In the genomic region with DNA sequence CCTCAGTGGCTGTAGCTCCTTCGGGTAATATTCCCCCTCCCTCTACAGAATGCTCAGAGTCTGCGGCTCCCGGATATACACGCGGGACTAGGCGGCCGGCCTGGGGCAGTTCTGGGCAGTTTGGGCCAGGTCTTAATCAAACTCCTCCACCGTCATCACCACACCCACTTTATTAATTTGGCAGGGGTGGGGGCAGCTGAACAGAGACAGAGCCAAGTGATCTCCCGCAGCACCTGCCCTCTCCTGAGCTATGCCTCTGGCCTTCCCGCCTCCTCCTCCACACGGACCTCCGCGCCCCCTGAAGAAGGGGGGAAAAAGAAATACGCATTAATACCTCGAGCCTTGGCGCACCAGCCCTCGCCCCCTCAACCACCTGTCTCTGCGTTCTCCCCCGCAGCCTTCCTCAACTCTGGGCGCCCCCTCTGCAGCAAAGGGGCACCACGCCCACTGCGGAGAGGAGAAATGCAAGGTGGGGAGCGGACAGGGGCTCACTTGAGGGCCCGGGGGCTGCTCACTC, we compare ENCODE assay signal across 8 cellular contexts. TPM values are rescaled to one million over a fixed set of nuclear protein-coding genes. Genes with fewer than 3 reads are reported as not detected.
DNase-seq lines count a peak whose midpoint lies in the region; ATAC-seq, FAIRE-seq and TF ChIP-seq lines count a peak whose summit lies in the region.

No MANE protein-coding gene starts in this region.

- peaks cover 18 to 26% of the 10 kb centered on the region in 2 donors for H3K36me3 Mint-ChIP-seq in stimulated activated naive B cell treated with anti-CD40 and anti-IgM and Interleukin-4, amounts not matched to agents 10 μg/mL and 1 μg/mL and 100 μg/mL, for 72 hours

- ATAC-seq in GM21423 (IDR thresholded peaks at IDR 0.05; ENCODE audit: unreplicated experiment), result peak; percentile 9
- peak; percentile 7 to 10 for ATAC-seq in stimulated activated naive B cell treated with anti-CD40 and anti-IgM and Interleukin-4, amounts not matched to agents 10 μg/mL and 1 μg/mL and 100 μg/mL, for 72 hours (replicated peaks)

- H3K9ac ChIP-seq in BLaER1 (peak overlapping the region; percentile 87), OCI-LY1 (ENCODE audit: low read length) (peak overlapping the region; percentile 92)

- TF ChIP-seq CTCF in OCI-LY1 (IDR thresholded peaks at IDR 0.05; ENCODE audit: low read length) (no peak), bronchial epithelial cell (IDR thresholded peaks at IDR 0.05; ENCODE audit: insufficient read depth, low read length, severe bottlenecking) (no peak)

- H3K4me3 Mint-ChIP-seq in stimulated activated naive B cell treated with anti-CD40 and anti-IgM and Interleukin-4, amounts not matched to agents 10 μg/mL and 1 μg/mL and 100 μg/mL, for 72 hours, result peak overlapping the region; percentile 93 to 94

- H4K20me1 ChIP-seq in BLaER1 (peaks cover 8% of the 10 kb centered on the region; the same call in 1 of the 2 replicates), OCI-LY1 (ENCODE audit: insufficient read depth, low read length) (no peaks in the 10 kb centered on the region)

- no peaks in the 10 kb centered on the region for H3K9me3 ChIP-seq in BLaER1
- no peaks in the 10 kb centered on the region for H3K9me3 ChIP-seq in OCI-LY1 (ENCODE audit: low read length)

- no peak overlapping the region for H2AFZ ChIP-seq in OCI-LY1 (ENCODE audit: low read length)

- 0 out of 2 replicates have a peak, but pooled peaks cover 3% of the 10 kb centered on the region for H3F3A ChIP-seq in OCI-LY1 (ENCODE audit: insufficient read depth, low read length)

- no peak for DNase-seq in bronchial epithelial cell (ENCODE audit: low read depth)
- DNase-seq in stimulated activated naive B cell treated with anti-CD40 and anti-IgM and Interleukin-4, amounts not matched to agents 10 μg/mL and 1 μg/mL and 100 μg/mL, for 72 hours, result no peak
- no peak for DNase-seq in HuH-7 (ENCODE audit: low spot score)
- no peak for DNase-seq in midbrain (lab: John Stamatoyannopoulos, UW)

- H3K9me2 ChIP-seq in OCI-LY1 (ENCODE audit: low read depth, low read length), result no peaks in the 10 kb centered on the region

- H3K9me3 Mint-ChIP-seq in stimulated activated naive B cell treated with anti-CD40 and anti-IgM and Interleukin-4, amounts not matched to agents 10 μg/mL and 1 μg/mL and 100 μg/mL, for 72 hours, result no peaks in the 10 kb centered on the region

- peaks cover 71% of the 10 kb centered on the region for H3K4me1 ChIP-seq in BLaER1
- peaks cover 92% of the 10 kb centered on the region for H3K4me1 ChIP-seq in OCI-LY1 (ENCODE audit: insufficient read depth, low read length, severe bottlenecking)

- H3K4me1 Mint-ChIP-seq in stimulated activated naive B cell treated with anti-CD40 and anti-IgM and Interleukin-4, amounts not matched to agents 10 μg/mL and 1 μg/mL and 100 μg/mL, for 72 hours, result peaks cover 62 to 82% of the 10 kb centered on the region in 2 donors

- no peak for FAIRE-seq in bronchial epithelial cell (lab: Jason Lieb, UNC)

- H3K27ac Mint-ChIP-seq in stimulated activated naive B cell treated with anti-CD40 and anti-IgM and Interleukin-4, amounts not matched to agents 10 μg/mL and 1 μg/mL and 100 μg/mL, for 72 hours, result peak overlapping the region; percentile 93

- H3K4me2 ChIP-seq in BLaER1 (peak overlapping the region; percentile 97), OCI-LY1 (ENCODE audit: low read length) (peak overlapping the region; percentile 94)

- no peaks in the 10 kb centered on the region for H3K27me3 Mint-ChIP-seq in stimulated activated naive B cell treated with anti-CD40 and anti-IgM and Interleukin-4, amounts not matched to agents 10 μg/mL and 1 μg/mL and 100 μg/mL, for 72 hours

- no peaks in the 10 kb centered on the region for H3K36me3 ChIP-seq in BLaER1
- H3K36me3 ChIP-seq in OCI-LY1 (ENCODE audit: insufficient read depth, low read length), result peaks cover 17% of the 10 kb centered on the region; the same call in 1 of the 2 replicates
- H3K36me3 ChIP-seq in bronchial epithelial cell (ENCODE audit: control insufficient read depth, insufficient read depth, low read length), result peaks cover 5% of the 10 kb centered on the region

- peak overlapping the region; percentile 80 for H3K27ac ChIP-seq in BLaER1
- H3K27ac ChIP-seq in OCI-LY1 (ENCODE audit: low read depth, low read length, poor library complexity, severe bottlenecking), result peak overlapping the region; percentile 72
- peak overlapping the region; percentile 91 for H3K27ac ChIP-seq in layer of hippocampus (ENCODE audit: low read depth, low read length)

- H3K79me2 ChIP-seq in OCI-LY1 (ENCODE audit: insufficient read depth, low read length), result no peaks in the 10 kb centered on the region

- H3K27me3 ChIP-seq in BLaER1 (no peaks in the 10 kb centered on the region), OCI-LY1 (ENCODE audit: insufficient read depth, low read length) (no peaks in the 10 kb centered on the region), bronchial epithelial cell (ENCODE audit: control insufficient read depth, insufficient read depth, low read length) (no peaks in the 10 kb centered on the region), layer of hippocampus (ENCODE audit: control insufficient read depth, insufficient read depth, low read length) (no peaks in the 10 kb centered on the region)

- H3K4me3 ChIP-seq in BLaER1 (peak overlapping the region; percentile 93), OCI-LY1 (ENCODE audit: low read depth, low read length, poor library complexity, severe bottlenecking) (peak overlapping the region; percentile 86), bronchial epithelial cell (ENCODE audit: low read depth, low read length) (peak overlapping the region; percentile 66)

RNA-seq across cellular contexts. Expression of a gene that starts 42.6 kb away (rescaled TPM):
- total RNA-seq in bronchial epithelial cell, result 0.13 TPM in 1 of 2 replicates, not detected in the other
